ENCODE assay signal across 1 cellular context in genomic region chr11:128926000-128926399, GRCh38.
TF ChIP-seq lines count a peak whose summit lies in the region.

No MANE protein-coding gene starts in this region.

TF ChIP-seq in GM23338, 12 proteins besides CTCF, POLR2A, EP300 and RAD21:
- TF ChIP-seq REST (IDR thresholded peaks at IDR 0.05; ENCODE audit: unreplicated experiment) (no peak), ZNF114 (CRISPR knock-in tag; IDR thresholded peaks at IDR 0.05) (no peak), ZNF462 (CRISPR knock-in tag; IDR thresholded peaks at IDR 0.05) (no peak), JUNB (IDR thresholded peaks at IDR 0.05; ENCODE audit: unreplicated experiment) (no peak), ZNF331 (CRISPR knock-in tag; IDR thresholded peaks at IDR 0.05; ENCODE audit: low read depth) (no peak), STAT1 (IDR thresholded peaks at IDR 0.05; ENCODE audit: unreplicated experiment) (no peak), CREB1 (CRISPR knock-in tag; IDR thresholded peaks at IDR 0.05; ENCODE audit: low read depth) (no peak), NANOG (IDR thresholded peaks at IDR 0.05; ENCODE audit: borderline replicate concordance) (no peak), ETS1 (IDR thresholded peaks at IDR 0.05) (no peak), EZH2 (IDR thresholded peaks at IDR 0.05; ENCODE audit: low read depth, unreplicated experiment) (no peak), EZH2phosphoT487 (IDR thresholded peaks at IDR 0.05; ENCODE audit: unreplicated experiment) (no peak), POLR2AphosphoS5 (IDR thresholded peaks at IDR 0.05; ENCODE audit: low read depth) (no peak)
